26 cellular contexts compared by ENCODE assay signal in genomic region chr4:73185903-73186302, GRCh38.
"Had no signal": no experiment of that assay in that cellular context is flagged by ENCODE, and none has a peak within 500 bp of the region (broad histone marks: within the 10 kb centered on the region; RNA-seq: fewer than 3 reads in every experiment).

No MANE protein-coding gene starts in this region.

- ATAC-seq: esophagus mucosa; gastroesophageal sphincter; heart left ventricle; left cardiac atrium; left lung; left ventricle myocardium superior; lower lobe of right lung; mucosa of descending colon; naive thymus-derived CD8-positive, alpha-beta T cell had no signal

- H3K4me3 Mint-ChIP-seq: immature natural killer cell; mesothelial cell of epicardium; naive B cell; naive thymus-derived CD8-positive, alpha-beta T cell had no signal

- H3K27ac ChIP-seq: coronary artery, dorsolateral prefrontal cortex, epithelial cell of prostate, esophagus squamous epithelium, gastroesophageal sphincter, heart left ventricle, hepatocyte, lower lobe of right lung had no signal

- DNase-seq: dermis blood vessel endothelial cell; dorsolateral prefrontal cortex; effector CD4-positive, alpha-beta T cell; effector memory CD4-positive, alpha-beta T cell; erythroblast; esophagus squamous epithelium; foreskin fibroblast; foreskin melanocyte; heart left ventricle; hypothalamus; immature natural killer cell; islet precursor cell; left cardiac atrium; left lung; left ventricle myocardium superior; lower lobe of right lung; mesenchymal stem cell; mucosa of descending colon; naive B cell; naive thymus-derived CD8-positive, alpha-beta T cell had no signal

- H3K9me3 ChIP-seq: esophagus squamous epithelium, gastroesophageal sphincter, heart left ventricle, lower lobe of right lung, mucosa of descending colon had no signal

- H3K27me3 Mint-ChIP-seq: naive B cell; naive thymus-derived CD8-positive, alpha-beta T cell had no signal

- H2AFZ ChIP-seq: hepatocyte had no signal

- H3K4me3 ChIP-seq: coronary artery, dorsolateral prefrontal cortex, esophagus squamous epithelium, gastroesophageal sphincter, heart left ventricle, hepatocyte, left lung, lower lobe of right lung, mucosa of descending colon had no signal

- H3K27ac Mint-ChIP-seq: mesothelial cell of epicardium; naive B cell; naive thymus-derived CD8-positive, alpha-beta T cell had no signal

- H3K4me2 ChIP-seq: hepatocyte had no signal

- H3K36me3 ChIP-seq: gastroesophageal sphincter, lower lobe of right lung had no signal

- H3K27me3 ChIP-seq: dorsolateral prefrontal cortex, esophagus squamous epithelium, gastroesophageal sphincter, heart left ventricle, hepatocyte, left lung had no signal

- H3K36me3 Mint-ChIP-seq: naive B cell had no signal

- H3K9me3 Mint-ChIP-seq: immature natural killer cell had no signal
